ENCODE assay signal across 9 cellular contexts in the genomic region with DNA sequence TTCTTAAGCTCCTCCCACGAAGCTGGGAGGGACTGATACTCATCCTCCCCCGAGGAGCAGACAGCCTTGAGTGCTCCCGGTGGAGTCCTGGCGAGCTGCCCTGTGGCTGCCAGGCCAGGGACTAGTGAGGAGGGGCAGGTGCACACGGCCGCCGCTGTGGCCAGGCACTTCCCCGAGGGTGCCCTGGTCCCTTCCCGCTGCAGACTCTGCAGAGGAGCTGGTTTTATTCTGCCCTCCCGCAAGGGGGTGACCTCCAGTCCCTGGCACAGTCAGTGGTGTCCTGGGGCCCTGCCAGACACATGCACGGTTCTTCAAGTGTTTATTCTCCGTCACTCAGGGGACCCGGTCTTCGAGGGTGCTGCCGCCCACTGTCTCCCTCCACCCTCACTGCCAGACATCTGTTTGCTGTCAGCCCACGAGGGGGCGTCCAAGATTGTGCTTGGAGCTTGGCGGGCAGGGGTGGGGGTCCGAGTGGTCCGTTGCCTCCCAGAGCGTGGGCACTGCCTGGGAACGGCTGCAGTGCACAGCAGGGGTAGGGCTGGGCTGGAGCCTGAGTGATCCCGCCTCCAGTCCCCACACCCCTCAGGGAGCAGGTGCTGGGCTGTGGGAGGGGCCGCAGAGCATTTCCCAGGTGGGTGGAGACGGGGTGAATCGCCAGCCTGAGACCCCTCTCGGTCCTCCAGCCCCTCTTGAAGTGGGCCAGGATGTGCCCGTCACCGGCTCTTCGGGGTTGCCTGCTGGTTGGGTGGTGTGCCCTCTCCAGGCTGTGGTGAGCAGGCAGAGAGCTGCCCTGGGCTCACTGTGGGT. TPM values are rescaled to one million over a fixed set of nuclear protein-coding genes. Genes with fewer than 3 reads are reported as not detected.
DNase-seq lines count a peak whose midpoint lies in the region; ATAC-seq and TF ChIP-seq lines count a peak whose summit lies in the region.
"Had no signal": no experiment of that assay in that cellular context is flagged by ENCODE, and none has a peak within 500 bp of the region (broad histone marks: within the 10 kb centered on the region; RNA-seq: fewer than 3 reads in every experiment).

No MANE protein-coding gene starts in this region.

- no peaks in the 10 kb centered on the region for H3K79me1 ChIP-seq in H9 (ENCODE audit: insufficient read depth, low read depth, low read length, poor library complexity, severe bottlenecking)

- peaks cover 16% of the 10 kb centered on the region for H3K27me3 Mint-ChIP-seq in H9 (ENCODE audit: low read depth)
- H3K27me3 Mint-ChIP-seq in activated T-cell treated with anti-CD3 and anti-CD28 coated beads, Interleukin-2, amount 50 U/mL, for 4 hours (ENCODE audit: low read depth) = no peaks in the 10 kb centered on the region

- H3K36me3 Mint-ChIP-seq in H9 (ENCODE audit: insufficient read depth in 1 of 3, low read depth in 3 of 3) = no peaks in the 10 kb centered on the region; a peak in 1 of 7 replicates
- no peaks in the 10 kb centered on the region for H3K36me3 Mint-ChIP-seq in activated T-cell treated with anti-CD3 and anti-CD28 coated beads, Interleukin-2, amount 50 U/mL, for 4 hours (ENCODE audit: insufficient read depth)

- peak overlapping the region; percentile 10; the same call in 1 of the 2 replicates for H3K27ac ChIP-seq in BLaER1
- no peak overlapping the region for H3K27ac ChIP-seq in H9 (ENCODE audit: insufficient read length, low read depth, low read length)

- no peak overlapping the region for H4K8ac ChIP-seq in H9 (replicated peaks; ENCODE audit: insufficient read length, low read depth, low read length)

- no peaks in the 10 kb centered on the region for H3K23me2 ChIP-seq in H9 (ENCODE audit: insufficient read length, low read depth, low read length, poor library complexity, severe bottlenecking)

- H3K9me3 Mint-ChIP-seq in H9 = no peaks in the 10 kb centered on the region
- no peaks in the 10 kb centered on the region for H3K9me3 Mint-ChIP-seq in activated T-cell treated with anti-CD3 and anti-CD28 coated beads, Interleukin-2, amount 50 U/mL, for 4 hours

- no CpG with 5 or more reads among the region's 30 CpGs for WGBS in H9 (ENCODE audit: extremely low coverage, insufficient read length, low lambda C conversion rate)

- peak; percentile 80 for TF ChIP-seq CTCF in H9 (conservative IDR thresholded peaks at IDR 0.05)

- H3K9ac ChIP-seq in BLaER1 (no peak overlapping the region), H9 (ENCODE audit: extremely low read depth, insufficient read length, low read length) (no peak overlapping the region)

- H2BK12ac ChIP-seq in H9 (ENCODE audit: insufficient read length, low read depth, low read length) = no peak overlapping the region

- no peak overlapping the region for H3K14ac ChIP-seq in H9 (ENCODE audit: insufficient read depth, low read length)

- H3K4me2 ChIP-seq in BLaER1 (peak overlapping the region; percentile 85), H9 (ENCODE audit: insufficient read depth, insufficient read length, low read length) (no peak overlapping the region)

- H3K9me3 ChIP-seq in BLaER1 = no peaks in the 10 kb centered on the region
- H3K9me3 ChIP-seq in H9 (ENCODE audit: control insufficient read depth, low read depth, low read length) = no peaks in the 10 kb centered on the region

- intact Hi-C loops in left ventricle myocardium superior (cut with micrococcal nuclease) = no loop called here

- H3K4me3 Mint-ChIP-seq in H9 = no peak overlapping the region
- peak overlapping the region; percentile 29 for H3K4me3 Mint-ChIP-seq in activated T-cell treated with anti-CD3 and anti-CD28 coated beads, Interleukin-2, amount 50 U/mL, for 4 hours

- no peak overlapping the region for H2AFZ ChIP-seq in H9 (ENCODE audit: low read length)

- H2BK15ac ChIP-seq in H9 (ENCODE audit: low read depth, low read length) = no peak overlapping the region

- no peak overlapping the region for H3K23ac ChIP-seq in H9 (ENCODE audit: insufficient read length, low read depth, low read length)

- no peak overlapping the region for H4K91ac ChIP-seq in H9 (ENCODE audit: insufficient read length, low read depth, low read length)

- H4K20me1 ChIP-seq in BLaER1 (peaks cover 16% of the 10 kb centered on the region), H9 (ENCODE audit: control insufficient read depth, insufficient read depth, insufficient read length) (no peaks in the 10 kb centered on the region)

- peak; percentile 73 for DNase-seq in H9
- DNase-seq in NCI-H524 treated with DMSO at 0.1 percent for 48 hours (lab: John Stamatoyannopoulos, UW) = peak; percentile 36
- peak; percentile 22 for DNase-seq in activated T-cell treated with anti-CD3 and anti-CD28 coated beads, Interleukin-2, amount 50 U/mL, for 4 hours
- DNase-seq in left ventricle myocardium superior = peak; percentile 72
- DNase-seq in stimulated activated CD4-positive, alpha-beta T cell treated with anti-CD3 and anti-CD28 coated beads, Interleukin-4, amount 100 ng/mL, for 24 hours = peak; percentile 38

- peaks cover 8 to 14% of the 10 kb centered on the region in 2 experiments for H3K4me1 Mint-ChIP-seq in H9
- peaks cover 19% of the 10 kb centered on the region for H3K4me1 Mint-ChIP-seq in activated T-cell treated with anti-CD3 and anti-CD28 coated beads, Interleukin-2, amount 50 U/mL, for 4 hours (ENCODE audit: low read depth)

- H3K56ac ChIP-seq in H9 (ENCODE audit: insufficient read length, low read depth, low read length) = no peak overlapping the region

- no peaks in the 10 kb centered on the region for H3K79me2 ChIP-seq in H9 (ENCODE audit: insufficient read depth, low read length)

- H2AK5ac ChIP-seq in H9 (ENCODE audit: insufficient read length, low read length) = no peak overlapping the region

- H2BK120ac ChIP-seq in H9 (ENCODE audit: low read depth, low read length, poor library complexity, severe bottlenecking) = no peak overlapping the region

- no peak overlapping the region for H3K18ac ChIP-seq in H9 (ENCODE audit: insufficient read length, low read depth, low read length)

- ATAC-seq in activated T-cell treated with anti-CD3 and anti-CD28 coated beads, Interleukin-2, amount 50 U/mL, for 4 hours = no peak
- peak; percentile 37 for ATAC-seq in left ventricle myocardium superior
- no peak for ATAC-seq in HG03469 (IDR thresholded peaks at IDR 0.05; ENCODE audit: unreplicated experiment)
- ATAC-seq in HG03521 (IDR thresholded peaks at IDR 0.05; ENCODE audit: unreplicated experiment) = no peak

- no peak overlapping the region for H2BK5ac ChIP-seq in H9 (ENCODE audit: insufficient read length, low read length)

- H4K5ac ChIP-seq in H9 (ENCODE audit: insufficient read length, low read depth, low read length) = no peak overlapping the region

- H3K4me3 ChIP-seq in BLaER1 = 0 out of 2 replicates have a peak overlapping the region, but pooled peaks have one; percentile 5

- H3K27ac Mint-ChIP-seq in H9 = no peak overlapping the region

- H3K36me3 ChIP-seq in BLaER1 = peaks cover 1% of the 10 kb centered on the region; the same call in 1 of the 2 replicates

- H3K4me1 ChIP-seq in BLaER1 (peaks cover 70% of the 10 kb centered on the region), H9 (ENCODE audit: insufficient read depth, low read length) (no peaks in the 10 kb centered on the region)

- H2BK20ac ChIP-seq in H9 (ENCODE audit: low read depth, low read length, poor library complexity, severe bottlenecking) = no peak overlapping the region

- no peak overlapping the region for H3K4ac ChIP-seq in H9 (ENCODE audit: low read depth, low read length)

- no peak overlapping the region for H3T11ph ChIP-seq in H9 (ENCODE audit: low read length)

- H3K27me3 ChIP-seq in BLaER1 = no peaks in the 10 kb centered on the region
- H3K27me3 ChIP-seq in H9 (ENCODE audit: insufficient read depth, low read length) = no peaks in the 10 kb centered on the region

RNA-seq across cellular contexts. Expression of a gene that starts 3.1 kb away (rescaled TPM):
- 10.8 and 11.0 TPM in 2 replicates for total RNA-seq in H9 (2021)
- total RNA-seq in activated T-cell treated with anti-CD3 and anti-CD28 coated beads, Interleukin-2, amount 50 U/mL, for 4 hours = 1 to 10 TPM; 6.1 to 7.9 (median 6.9) TPM
- 19.1 TPM for total RNA-seq in left ventricle myocardium superior

RNA-seq across cellular contexts. Expression of a gene that starts 17.2 kb away (rescaled TPM):
- total RNA-seq in H9 (2021) (0.20 and 0.28 TPM in 2 replicates), left ventricle myocardium superior (not detected)
- total RNA-seq in activated T-cell treated with anti-CD3 and anti-CD28 coated beads, Interleukin-2, amount 50 U/mL, for 4 hours = not detected
- total RNA-seq: frontal cortex had no signal

RNA-seq across cellular contexts. Expression of a gene that starts 23.2 kb away (rescaled TPM):
- total RNA-seq in H9 (2021) (1,715 and 1,736 TPM in 2 replicates), left ventricle myocardium superior (693 TPM)
- 1,000 to 10,000 TPM; 2,653 to 2,730 (median 2,725) TPM for total RNA-seq in activated T-cell treated with anti-CD3 and anti-CD28 coated beads, Interleukin-2, amount 50 U/mL, for 4 hours

RNA-seq across cellular contexts. Expression of a gene that starts 43.0 kb away (rescaled TPM):
- 200 and 201 TPM in 2 replicates for total RNA-seq in H9 (2021)
- 1 to 10 TPM in 1 of 3 donors, under 1 TPM in 2; 0.82 to 1.0 (median 0.84) TPM for total RNA-seq in activated T-cell treated with anti-CD3 and anti-CD28 coated beads, Interleukin-2, amount 50 U/mL, for 4 hours
- total RNA-seq in left ventricle myocardium superior = 110 TPM

Comparison
In these comparisons a context has a peak if more than half of its experiments do, and no peak if none do; other contexts are left out.
1. DNase-seq: peak in every context shown above with its lines; median percentile 73 in H9; 72 in left ventricle myocardium superior; 38 in stimulated activated CD4-positive, alpha-beta T cell treated with anti-CD3 and anti-CD28 coated beads, Interleukin-4, amount 100 ng/mL, for 24 hours; 36 in NCI-H524 treated with DMSO at 0.1 percent for 48 hours; 22 in activated T-cell treated with anti-CD3 and anti-CD28 coated beads, Interleukin-2, amount 50 U/mL, for 4 hours.